ENCODE assay signal across 1 cellular context in genomic region chr16:58734459-58734787, GRCh38.
TF ChIP-seq lines count a peak whose summit lies in the region.

No MANE protein-coding gene starts in this region.

TF ChIP-seq in H1, 55 proteins besides CTCF, POLR2A, EP300 and RAD21:
- 0 out of 4 replicates have a peak, but pooled peaks of 1 of the 2 experiments have one; percentile 21 for TF ChIP-seq HDAC2 (IDR thresholded peaks at IDR 0.05; ENCODE audit: borderline replicate concordance in 1 of 2, low read depth in 2 of 2, low read length in 2 of 2)
- no peak for TF ChIP-seq E2F6 (IDR thresholded peaks at IDR 0.05)
- no peak for TF ChIP-seq TEAD4 (IDR thresholded peaks at IDR 0.05; ENCODE audit: low read depth, low read length)
